In the genomic region with DNA sequence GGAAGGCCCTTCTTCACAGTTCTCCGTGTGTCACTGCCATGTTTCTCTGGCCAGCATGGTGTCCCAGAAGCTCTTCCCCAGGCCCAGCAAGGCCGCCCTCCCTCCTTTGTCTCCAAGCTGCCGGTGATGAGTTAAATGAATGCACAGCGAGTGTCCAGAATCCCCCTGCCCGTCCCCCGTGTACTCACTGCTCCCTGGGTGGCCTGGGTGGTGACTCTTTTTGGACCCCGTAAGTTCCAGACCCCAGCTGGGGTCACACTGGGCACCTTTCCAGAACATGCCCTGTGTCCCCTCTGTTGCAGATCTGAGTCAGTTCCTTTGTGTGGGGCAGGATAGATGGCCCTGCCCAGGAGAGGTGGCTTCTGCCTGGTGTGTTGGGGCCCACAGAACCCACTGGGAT, we compare ENCODE assay signal across 34 cellular contexts.
"Had no signal": no experiment of that assay in that cellular context is flagged by ENCODE, and none has a peak within 500 bp of the region (broad histone marks: within the 10 kb centered on the region; RNA-seq: fewer than 3 reads in every experiment).

No MANE protein-coding gene starts in this region.

- H3K9me3 ChIP-seq: ascending aorta had no signal

- H3K36me3 Mint-ChIP-seq: activated CD4-positive, alpha-beta memory T cell treated with anti-CD3 and anti-CD28 coated beads for 36 hours; activated naive CD8-positive, alpha-beta T cell treated with anti-CD3 and anti-CD28 coated beads for 36 hours; brain had no signal

- DNase-seq: activated B cell treated with CpG ODN at 0.5 μM for 24 hours; activated CD4-positive, alpha-beta memory T cell treated with anti-CD3 and anti-CD28 coated beads for 36 hours; activated CD4-positive, alpha-beta T cell treated with anti-CD3 and anti-CD28 coated beads for 4 hours; activated CD4-positive, alpha-beta T cell treated with anti-CD3 and anti-CD28 coated beads, Interleukin-2, amount 50 U/mL, for 1 hour; activated CD4-positive, alpha-beta T cell treated with anti-CD3 and anti-CD28 coated beads, Interleukin-2, amount 50 U/mL, for 4 hours; activated CD4-positive, CD25-positive, alpha-beta regulatory T cell treated with anti-CD3 and anti-CD28 coated beads, Interleukin-2, amount 50 U/mL, for 72 hours; activated CD8-positive, alpha-beta memory T cell treated with anti-CD3 and anti-CD28 coated beads, Interleukin-2, amount 50 U/mL, for 4 hours; activated CD8-positive, alpha-beta T cell treated with anti-CD3 and anti-CD28 coated beads for 36 hours; activated effector memory CD4-positive, alpha-beta T cell treated with anti-CD3 and anti-CD28 coated beads, Interleukin-2, amount 50 U/mL, for 16 hours; activated gamma-delta T cell treated with Interleukin-2 at 50 U/mL for 16 hours; activated naive CD4-positive, alpha-beta T cell; activated naive CD4-positive, alpha-beta T cell treated with anti-CD3 and anti-CD28 coated beads for 36 hours; activated naive CD4-positive, alpha-beta T cell treated with anti-CD3 and anti-CD28 coated beads, Interleukin-2, amount 50 U/mL, for 16 hours; activated naive CD8-positive, alpha-beta T cell treated with anti-CD3 and anti-CD28 coated beads for 36 hours; activated T-cell treated with anti-CD3 and anti-CD28 coated beads for 4 hours; activated T-cell treated with anti-CD3 and anti-CD28 coated beads, Interleukin-2, amount 50 U/mL, for 1 hour; activated T-cell treated with anti-CD3 and anti-CD28 coated beads, Interleukin-2, amount 50 U/mL, for 4 hours; activated T-cell treated with anti-CD3 and anti-CD28 coated beads, Interleukin-2, amount 50 U/mL, for 72 hours; amygdala; anterior cingulate cortex; central memory CD4-positive, alpha-beta T cell; SW 1271; T-helper 1 cell; T-helper 2 cell; T-helper 9 cell had no signal

- H3K4me3 ChIP-seq: ascending aorta, cardiac muscle cell had no signal

- H3K27me3 ChIP-seq: ascending aorta, cardiac muscle cell had no signal

- H3K36me3 ChIP-seq: ascending aorta, cardiac muscle cell had no signal

- H3K9me3 Mint-ChIP-seq: activated B cell treated with CpG ODN at 0.5 μM for 24 hours; activated CD4-positive, alpha-beta memory T cell treated with anti-CD3 and anti-CD28 coated beads for 36 hours; activated CD8-positive, alpha-beta T cell treated with anti-CD3 and anti-CD28 coated beads for 36 hours; activated naive CD4-positive, alpha-beta T cell treated with anti-CD3 and anti-CD28 coated beads for 36 hours; activated naive CD4-positive, alpha-beta T cell treated with anti-CD3 and anti-CD28 coated beads, Interleukin-2, amount 50 U/mL, for 72 hours; activated T-cell treated with anti-CD3 and anti-CD28 coated beads, Interleukin-2, amount 50 U/mL, for 4 hours; activated T-cell treated with anti-CD3 and anti-CD28 coated beads, Interleukin-2, amount 50 U/mL, for 72 hours; activated T-helper 1 cell treated with anti-CD3 and anti-CD28 coated beads, Interleukin-12 subunit alpha, Interleukin-12 subunit beta, Interleukin-2, Interleukin-4 antibody, amounts not matched to agents 30 ng/mL and 10 ng/mL and 1 ng/mL, durations not matched to agents 14 hours and 24 hours and 36 hours; activated T-helper 17 cell treated with anti-CD3 and anti-CD28 coated beads, Interleukin-2, amount 50 U/mL, for 72 hours; T-helper 1 cell treated with Interleukin-12 subunit alpha and Interleukin-12 subunit beta and Interleukin-4 antibody, amounts not matched to agents 30 μg/mL and 1 μg/mL, for 36 hours; T-helper 2 cell treated with Interferon-gamma antibody and Interleukin-4, amounts not matched to agents 5 μg/mL and 100 μg/mL, for 36 hours had no signal

- H3K4me3 Mint-ChIP-seq: activated B cell treated with CpG ODN at 0.5 μM for 24 hours; activated CD4-positive, alpha-beta memory T cell treated with anti-CD3 and anti-CD28 coated beads for 36 hours; activated CD8-positive, alpha-beta T cell treated with anti-CD3 and anti-CD28 coated beads for 36 hours; activated naive CD4-positive, alpha-beta T cell treated with anti-CD3 and anti-CD28 coated beads for 36 hours; activated naive CD8-positive, alpha-beta T cell treated with anti-CD3 and anti-CD28 coated beads for 36 hours; activated T-cell treated with anti-CD3 and anti-CD28 coated beads, Interleukin-2, amount 50 U/mL, for 4 hours; activated T-cell treated with anti-CD3 and anti-CD28 coated beads, Interleukin-2, amount 50 U/mL, for 72 hours; activated T-helper 1 cell treated with anti-CD3 and anti-CD28 coated beads, Interleukin-12 subunit alpha, Interleukin-12 subunit beta, Interleukin-2, Interleukin-4 antibody, amounts not matched to agents 30 ng/mL and 10 ng/mL and 1 ng/mL, durations not matched to agents 14 hours and 24 hours and 36 hours; activated T-helper 17 cell treated with anti-CD3 and anti-CD28 coated beads, Interleukin-2, amount 50 U/mL, for 72 hours; brain; T-helper 1 cell treated with Interleukin-12 subunit alpha and Interleukin-12 subunit beta and Interleukin-4 antibody, amounts not matched to agents 30 μg/mL and 1 μg/mL, for 36 hours; T-helper 2 cell treated with Interferon-gamma antibody and Interleukin-4, amounts not matched to agents 5 μg/mL and 100 μg/mL, for 36 hours had no signal

- H3K27ac Mint-ChIP-seq: activated B cell treated with CpG ODN at 0.5 μM for 24 hours; activated CD4-positive, alpha-beta memory T cell treated with anti-CD3 and anti-CD28 coated beads for 36 hours; activated CD8-positive, alpha-beta T cell treated with anti-CD3 and anti-CD28 coated beads for 36 hours; activated naive CD4-positive, alpha-beta T cell treated with anti-CD3 and anti-CD28 coated beads for 36 hours; activated naive CD4-positive, alpha-beta T cell treated with anti-CD3 and anti-CD28 coated beads, Interleukin-2, amount 50 U/mL, for 72 hours; activated naive CD8-positive, alpha-beta T cell treated with anti-CD3 and anti-CD28 coated beads for 36 hours; activated T-cell treated with anti-CD3 and anti-CD28 coated beads, Interleukin-2, amount 50 U/mL, for 72 hours; activated T-helper 1 cell treated with anti-CD3 and anti-CD28 coated beads, Interleukin-12 subunit alpha, Interleukin-12 subunit beta, Interleukin-2, Interleukin-4 antibody, amounts not matched to agents 30 ng/mL and 10 ng/mL and 1 ng/mL, durations not matched to agents 14 hours and 24 hours and 36 hours; activated T-helper 17 cell treated with anti-CD3 and anti-CD28 coated beads, Interleukin-2, amount 50 U/mL, for 72 hours; brain; T-helper 1 cell treated with Interleukin-12 subunit alpha and Interleukin-12 subunit beta and Interleukin-4 antibody, amounts not matched to agents 30 μg/mL and 1 μg/mL, for 36 hours; T-helper 2 cell treated with Interferon-gamma antibody and Interleukin-4, amounts not matched to agents 5 μg/mL and 100 μg/mL, for 36 hours had no signal

- H3K27ac ChIP-seq: ascending aorta, cardiac muscle cell, VCaP had no signal

- ATAC-seq: activated CD8-positive, alpha-beta T cell treated with anti-CD3 and anti-CD28 coated beads for 36 hours; activated naive CD4-positive, alpha-beta T cell treated with anti-CD3 and anti-CD28 coated beads, Interleukin-2, amount 50 U/mL, for 72 hours; activated T-cell treated with anti-CD3 and anti-CD28 coated beads, Interleukin-2, amount 50 U/mL, for 4 hours; activated T-cell treated with anti-CD3 and anti-CD28 coated beads, Interleukin-2, amount 50 U/mL, for 72 hours; activated T-helper 17 cell treated with anti-CD3 and anti-CD28 coated beads, Interleukin-2, amount 50 U/mL, for 72 hours had no signal

- H3K4me1 ChIP-seq: ascending aorta had no signal
